ENCODE assay signal across 1 cellular context in the genomic region with DNA sequence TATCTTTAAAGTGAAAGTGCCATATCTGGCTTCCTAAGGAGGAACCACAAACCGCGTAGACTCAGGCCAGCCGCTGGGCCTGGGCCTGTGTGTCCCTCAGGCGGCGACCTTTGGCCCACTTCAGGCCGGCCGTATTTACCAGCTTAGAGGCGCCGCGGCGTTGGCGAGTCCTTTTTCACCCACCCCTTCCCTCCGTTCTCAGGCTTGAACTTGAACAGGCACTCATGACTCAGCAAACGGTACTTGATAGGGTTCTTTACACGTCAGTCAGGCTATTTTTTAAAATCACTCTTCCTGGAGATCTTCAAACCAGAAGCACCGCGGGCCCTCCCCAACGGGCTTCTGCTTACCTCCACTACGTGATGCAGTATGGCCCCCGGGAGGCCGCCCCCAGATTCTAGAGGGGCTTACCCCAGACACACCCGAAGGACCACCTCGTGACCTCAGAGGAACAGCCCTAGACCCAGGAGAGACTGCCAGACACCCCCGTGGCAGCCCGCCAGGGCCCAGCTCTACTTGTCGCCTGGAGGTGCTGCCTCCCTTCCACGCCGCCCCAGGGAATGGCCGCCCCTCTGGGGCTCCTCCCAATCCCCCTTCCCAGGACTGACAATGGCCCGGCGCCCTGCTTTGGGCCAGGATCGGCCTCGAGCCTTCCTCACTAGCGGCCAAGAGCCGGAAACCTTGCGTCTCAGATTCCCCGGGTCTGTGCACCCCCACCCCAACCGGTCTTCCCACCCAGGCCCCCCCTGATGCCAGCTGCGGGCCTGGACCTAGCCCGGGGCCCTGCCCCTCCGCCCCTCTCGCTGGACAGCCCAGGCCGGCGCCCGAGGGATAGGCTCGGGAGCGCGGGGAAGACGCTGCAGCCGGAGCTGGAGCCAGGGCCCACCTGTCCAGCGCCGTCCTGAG.
TF ChIP-seq lines count a peak whose summit lies in the region.

No MANE protein-coding gene starts in this region.

TF ChIP-seq in K562, 482 proteins besides CTCF, POLR2A, EP300 and RAD21 (continued from another document and continues in another):
- TF ChIP-seq, protein P1, sequence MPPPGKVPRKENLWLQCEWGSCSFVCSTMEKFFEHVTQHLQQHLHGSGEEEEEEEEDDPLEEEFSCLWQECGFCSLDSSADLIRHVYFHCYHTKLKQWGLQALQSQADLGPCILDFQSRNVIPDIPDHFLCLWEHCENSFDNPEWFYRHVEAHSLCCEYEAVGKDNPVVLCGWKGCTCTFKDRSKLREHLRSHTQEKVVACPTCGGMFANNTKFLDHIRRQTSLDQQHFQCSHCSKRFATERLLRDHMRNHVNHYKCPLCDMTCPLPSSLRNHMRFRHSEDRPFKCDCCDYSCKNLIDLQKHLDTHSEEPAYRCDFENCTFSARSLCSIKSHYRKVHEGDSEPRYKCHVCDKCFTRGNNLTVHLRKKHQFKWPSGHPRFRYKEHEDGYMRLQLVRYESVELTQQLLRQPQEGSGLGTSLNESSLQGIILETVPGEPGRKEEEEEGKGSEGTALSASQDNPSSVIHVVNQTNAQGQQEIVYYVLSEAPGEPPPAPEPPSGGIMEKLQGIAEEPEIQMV (tag; conservative IDR thresholded peaks at IDR 0.05; ENCODE audit: low read depth) = no peak
- TF ChIP-seq ZNF174 (CRISPR knock-in tag; IDR thresholded peaks at IDR 0.05) (no peak), ZNF589 (CRISPR knock-in tag; IDR thresholded peaks at IDR 0.05; ENCODE audit: low read depth) (0 out of 2 replicates have a peak, but pooled peaks have one; percentile 52), SNRNP70 (optimal IDR thresholded peaks at IDR 0.05; ENCODE audit: low read depth, low read length) (no peak), RFX1 (IDR thresholded peaks at IDR 0.05) (no peak), SMC3 (conservative IDR thresholded peaks at IDR 0.05; ENCODE audit: insufficient read depth, low read depth, low read length) (0 out of 2 replicates have a peak, but pooled peaks have one; percentile 19), BRD9 (IDR thresholded peaks at IDR 0.05; ENCODE audit: low read depth, partially characterized antibody) (no peak), ZNF57 (CRISPR knock-in tag; IDR thresholded peaks at IDR 0.05) (no peak), REST (CRISPR knock-in tag; IDR thresholded peaks at IDR 0.05; ENCODE audit: low read depth) (no peak), NR2F6 (CRISPR knock-in tag; IDR thresholded peaks at IDR 0.05) (no peak), ZNF384 (IDR thresholded peaks at IDR 0.05; ENCODE audit: low read depth, low read length) (peak; percentile 57), GABPB2 (CRISPR knock-in tag; conservative IDR thresholded peaks at IDR 0.05) (no peak), MAZ (CRISPR knock-in tag; conservative IDR thresholded peaks at IDR 0.05 in 1 of 2, IDR thresholded peaks at IDR 0.05 in 1 of 2) (peak; percentile 51 to 91; a peak in 3 of 4 replicates), NR2C2 (CRISPR knock-in tag; IDR thresholded peaks at IDR 0.05) (peak; percentile 51; the same call in 1 of the 2 replicates), NR2C2 (tag; IDR thresholded peaks at IDR 0.05) (peak; percentile 94), MCM7 (IDR thresholded peaks at IDR 0.05) (no peak), RUNX1 (IDR thresholded peaks at IDR 0.05; ENCODE audit: low read depth) (0 out of 2 replicates have a peak, but pooled peaks have one; percentile 34), DNMT1 (IDR thresholded peaks at IDR 0.05) (no peak), ZNF318 (IDR thresholded peaks at IDR 0.05; ENCODE audit: borderline replicate concordance in 1 of 2, low read depth in 1 of 2) (peak in 1 of 2 experiments; percentile 56; a peak in 1 of 4 replicates), KAT8 (IDR thresholded peaks at IDR 0.05; ENCODE audit: low read depth) (no peak), PRMT5 (CRISPR knock-in tag; IDR thresholded peaks at IDR 0.05) (no peak), SAFB2 (IDR thresholded peaks at IDR 0.05; ENCODE audit: borderline replicate concordance, low read depth, low read length, severe bottlenecking) (no peak), ZNF639 (CRISPR knock-in tag; conservative IDR thresholded peaks at IDR 0.05 in 1 of 2, IDR thresholded peaks at IDR 0.05 in 1 of 2) (0 out of 4 replicates have a peak, but pooled peaks of 1 of the 2 experiments have one; percentile 29), ZNF146 (CRISPR knock-in tag; IDR thresholded peaks at IDR 0.05; ENCODE audit: unreplicated experiment) (no peak), PATZ1 (CRISPR knock-in tag; IDR thresholded peaks at IDR 0.05; ENCODE audit: borderline replicate concordance) (no peak)
- TF ChIP-seq, protein P2, sequence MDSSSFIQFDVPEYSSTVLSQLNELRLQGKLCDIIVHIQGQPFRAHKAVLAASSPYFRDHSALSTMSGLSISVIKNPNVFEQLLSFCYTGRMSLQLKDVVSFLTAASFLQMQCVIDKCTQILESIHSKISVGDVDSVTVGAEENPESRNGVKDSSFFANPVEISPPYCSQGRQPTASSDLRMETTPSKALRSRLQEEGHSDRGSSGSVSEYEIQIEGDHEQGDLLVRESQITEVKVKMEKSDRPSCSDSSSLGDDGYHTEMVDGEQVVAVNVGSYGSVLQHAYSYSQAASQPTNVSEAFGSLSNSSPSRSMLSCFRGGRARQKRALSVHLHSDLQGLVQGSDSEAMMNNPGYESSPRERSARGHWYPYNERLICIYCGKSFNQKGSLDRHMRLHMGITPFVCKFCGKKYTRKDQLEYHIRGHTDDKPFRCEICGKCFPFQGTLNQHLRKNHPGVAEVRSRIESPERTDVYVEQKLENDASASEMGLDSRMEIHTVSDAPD (CRISPR knock-in tag; IDR thresholded peaks at IDR 0.05) = no peak
- TF ChIP-seq, protein P3, sequence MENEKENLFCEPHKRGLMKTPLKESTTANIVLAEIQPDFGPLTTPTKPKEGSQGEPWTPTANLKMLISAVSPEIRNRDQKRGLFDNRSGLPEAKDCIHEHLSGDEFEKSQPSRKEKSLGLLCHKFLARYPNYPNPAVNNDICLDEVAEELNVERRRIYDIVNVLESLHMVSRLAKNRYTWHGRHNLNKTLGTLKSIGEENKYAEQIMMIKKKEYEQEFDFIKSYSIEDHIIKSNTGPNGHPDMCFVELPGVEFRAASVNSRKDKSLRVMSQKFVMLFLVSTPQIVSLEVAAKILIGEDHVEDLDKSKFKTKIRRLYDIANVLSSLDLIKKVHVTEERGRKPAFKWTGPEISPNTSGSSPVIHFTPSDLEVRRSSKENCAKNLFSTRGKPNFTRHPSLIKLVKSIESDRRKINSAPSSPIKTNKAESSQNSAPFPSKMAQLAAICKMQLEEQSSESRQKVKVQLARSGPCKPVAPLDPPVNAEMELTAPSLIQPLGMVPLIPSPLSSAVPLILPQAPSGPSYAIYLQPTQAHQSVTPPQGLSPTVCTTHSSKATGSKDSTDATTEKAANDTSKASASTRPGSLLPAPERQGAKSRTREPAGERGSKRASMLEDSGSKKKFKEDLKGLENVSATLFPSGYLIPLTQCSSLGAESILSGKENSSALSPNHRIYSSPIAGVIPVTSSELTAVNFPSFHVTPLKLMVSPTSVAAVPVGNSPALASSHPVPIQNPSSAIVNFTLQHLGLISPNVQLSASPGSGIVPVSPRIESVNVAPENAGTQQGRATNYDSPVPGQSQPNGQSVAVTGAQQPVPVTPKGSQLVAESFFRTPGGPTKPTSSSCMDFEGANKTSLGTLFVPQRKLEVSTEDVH (IDR thresholded peaks at IDR 0.05; ENCODE audit: low read depth, partially characterized antibody) = no peak
